ENCODE assay signal across 8 cellular contexts in the genomic region with DNA sequence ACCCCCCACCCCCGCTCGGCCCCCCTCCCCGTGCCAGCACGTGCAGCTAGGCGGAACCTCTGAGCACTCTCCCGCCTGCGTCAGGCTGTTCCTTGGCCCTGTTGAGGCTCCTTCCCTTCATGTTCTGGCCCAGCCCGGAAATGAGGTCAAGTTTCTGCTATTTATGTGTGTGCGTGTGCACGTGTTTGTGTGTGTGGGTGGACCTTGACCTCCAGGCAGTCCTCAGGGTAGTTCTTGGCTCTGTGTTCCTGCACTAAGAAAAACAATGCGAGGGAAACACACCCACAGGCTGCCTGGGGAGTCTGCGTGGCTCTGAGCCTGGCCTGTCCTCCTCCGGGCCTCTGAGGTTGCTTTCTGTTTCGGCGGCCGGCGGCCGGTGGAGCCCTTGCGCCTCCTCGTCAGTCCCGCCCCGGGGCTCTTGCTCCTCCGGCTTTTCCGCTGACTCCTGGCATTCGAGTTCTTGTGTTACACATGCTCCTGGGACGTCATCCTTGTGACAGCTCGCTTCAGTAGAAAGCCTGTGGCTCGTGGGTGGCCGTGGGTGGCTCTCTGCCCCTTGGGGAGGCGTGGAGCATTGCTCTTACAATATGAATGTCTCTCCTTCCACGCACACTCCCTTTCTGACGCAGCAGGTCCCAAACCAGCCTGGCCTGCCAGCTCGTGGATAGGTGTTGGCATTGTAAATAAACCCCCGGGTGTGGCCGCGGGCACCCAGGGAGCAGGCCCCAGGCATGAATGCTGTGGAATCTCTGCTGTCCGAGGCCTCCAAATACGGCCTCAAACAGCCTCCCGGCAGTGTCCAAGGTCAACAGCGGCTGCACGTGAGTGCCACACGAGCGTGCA. TPM values are rescaled to one million over a fixed set of nuclear protein-coding genes. Genes with fewer than 3 reads are reported as not detected.
DNase-seq lines count a peak whose midpoint lies in the region; ATAC-seq and TF ChIP-seq lines count a peak whose summit lies in the region.

No MANE protein-coding gene starts in this region.

- H3K4me1 Mint-ChIP-seq in glutamatergic neuron (ENCODE audit: low read depth, unreplicated experiment) (peaks cover 12% of the 10 kb centered on the region), osteocyte (ENCODE audit: unreplicated experiment) (peaks cover 24% of the 10 kb centered on the region)

- peaks cover 0 to 30% (median 14%) of the 10 kb centered on the region in 4 donors for H3K4me1 ChIP-seq in tibial artery

- peak overlapping the region; percentile 39 to 40 for H3K4me3 ChIP-seq in tibial artery

- TF ChIP-seq CTCF in glutamatergic neuron (IDR thresholded peaks at IDR 0.05; ENCODE audit: partially characterized antibody, unreplicated experiment), result no peak
- TF ChIP-seq CTCF in osteocyte (IDR thresholded peaks at IDR 0.05), result no peak
- no peak for TF ChIP-seq CTCF in tibial artery (IDR thresholded peaks at IDR 0.05)

- no peaks in the 10 kb centered on the region for H3K9me3 ChIP-seq in tibial artery

- DNase-seq in NCI-H2107 treated with DMSO at 0.1 percent for 48 hours (lab: John Stamatoyannopoulos, UW; ENCODE audit: unreplicated experiment) (peak; percentile 20), NCI-H2107 (lab: John Stamatoyannopoulos, UW) (no peak), RPMI8226 (peak; percentile 91), glutamatergic neuron (no peak), osteocyte (ENCODE audit: extremely low spot score, unreplicated experiment) (peak; percentile 96), tibial artery (peak; percentile 97 to 98)
- DNase-seq in activated naive CD4-positive, alpha-beta T cell treated with anti-CD3 and anti-CD28 coated beads, Interleukin-2, amount 50 U/mL, for 72 hours (ENCODE audit: low spot score in 2 of 2), result peak; percentile 50 to 85

- no peaks in the 10 kb centered on the region for H3K9me3 Mint-ChIP-seq in activated naive CD4-positive, alpha-beta T cell treated with anti-CD3 and anti-CD28 coated beads, Interleukin-2, amount 50 U/mL, for 72 hours
- H3K9me3 Mint-ChIP-seq in glutamatergic neuron (ENCODE audit: unreplicated experiment) (peaks cover 3% of the 10 kb centered on the region), osteocyte (ENCODE audit: unreplicated experiment) (no peaks in the 10 kb centered on the region)

- peak; percentile 58 for ATAC-seq in HG02973 (IDR thresholded peaks at IDR 0.05; ENCODE audit: unreplicated experiment)
- ATAC-seq in activated naive CD4-positive, alpha-beta T cell treated with anti-CD3 and anti-CD28 coated beads, Interleukin-2, amount 50 U/mL, for 72 hours, result peak; percentile 61 to 75

- H3K36me3 ChIP-seq in tibial artery, result no peaks in the 10 kb centered on the region

- peak overlapping the region; percentile 91 to 92 for H3K27ac Mint-ChIP-seq in activated naive CD4-positive, alpha-beta T cell treated with anti-CD3 and anti-CD28 coated beads, Interleukin-2, amount 50 U/mL, for 72 hours
- H3K27ac Mint-ChIP-seq in glutamatergic neuron (ENCODE audit: unreplicated experiment) (no peak overlapping the region), osteocyte (ENCODE audit: unreplicated experiment) (peak overlapping the region; percentile 96)

- H3K27me3 Mint-ChIP-seq in glutamatergic neuron (ENCODE audit: unreplicated experiment) (no peaks in the 10 kb centered on the region), osteocyte (ENCODE audit: unreplicated experiment) (no peaks in the 10 kb centered on the region)

- peaks cover 0 to 7% of the 10 kb centered on the region in 2 donors for H3K27me3 ChIP-seq in tibial artery

- H3K27ac ChIP-seq in tibial artery, result peak overlapping the region; percentile 80 to 89

- intact Hi-C loops in tibial artery (cut with DNase I; ENCODE audit: low total_unique reads), result loop anchor here (5.0 kb wide), 1 partner anchor 140 kb away; no protein-coding TSS in a partner anchor

- H3K4me3 Mint-ChIP-seq in glutamatergic neuron (ENCODE audit: unreplicated experiment) (peak overlapping the region; percentile 34), osteocyte (ENCODE audit: unreplicated experiment) (peak overlapping the region; percentile 55)

- peaks cover 0 to 4% of the 10 kb centered on the region in 2 donors for H3K36me3 Mint-ChIP-seq in activated naive CD4-positive, alpha-beta T cell treated with anti-CD3 and anti-CD28 coated beads, Interleukin-2, amount 50 U/mL, for 72 hours
- no peaks in the 10 kb centered on the region for H3K36me3 Mint-ChIP-seq in glutamatergic neuron (ENCODE audit: unreplicated experiment)
- H3K36me3 Mint-ChIP-seq in osteocyte (ENCODE audit: unreplicated experiment), result no peaks in the 10 kb centered on the region

RNA-seq across cellular contexts. Expression of gene SLCO4A1, which starts 10.0 kb away (rescaled TPM):
- total RNA-seq in activated naive CD4-positive, alpha-beta T cell treated with anti-CD3 and anti-CD28 coated beads, Interleukin-2, amount 50 U/mL, for 72 hours, result 10 to 100 TPM; 39.3 to 44.4 TPM
- total RNA-seq in glutamatergic neuron (ENCODE audit: unreplicated experiment) (26.5 TPM), osteocyte (1.2 and 1.5 TPM in 2 replicates)

RNA-seq across cellular contexts. Expression of gene NTSR1, which starts 56.4 kb away (rescaled TPM):
- total RNA-seq in activated naive CD4-positive, alpha-beta T cell treated with anti-CD3 and anti-CD28 coated beads, Interleukin-2, amount 50 U/mL, for 72 hours, result not detected
- total RNA-seq in glutamatergic neuron (ENCODE audit: unreplicated experiment) (4.0 TPM), osteocyte (0.11 and 0.16 TPM in 2 replicates)

Comparison
In these comparisons a context has a peak if more than half of its experiments do, and no peak if none do; other contexts are left out.
1. DNase-seq: peak in NCI-H2107 treated with DMSO at 0.1 percent for 48 hours (single experiment), RPMI8226 (single experiment), activated naive CD4-positive, alpha-beta T cell treated with anti-CD3 and anti-CD28 coated beads, Interleukin-2, amount 50 U/mL, for 72 hours (2 of 2), osteocyte (single experiment) and tibial artery (2 of 2); none in NCI-H2107 (single experiment) and glutamatergic neuron (single experiment).
2. RNA of gene SLCO4A1, which starts 10.0 kb away (total RNA-seq): 39.3 to 44.4 TPM in activated naive CD4-positive, alpha-beta T cell treated with anti-CD3 and anti-CD28 coated beads, Interleukin-2, amount 50 U/mL, for 72 hours and 26.5 TPM in glutamatergic neuron (single experiment); 1.2 to 1.5 TPM in osteocyte; every median in the first group is over 10 times any median in the second.